In the genomic region with DNA sequence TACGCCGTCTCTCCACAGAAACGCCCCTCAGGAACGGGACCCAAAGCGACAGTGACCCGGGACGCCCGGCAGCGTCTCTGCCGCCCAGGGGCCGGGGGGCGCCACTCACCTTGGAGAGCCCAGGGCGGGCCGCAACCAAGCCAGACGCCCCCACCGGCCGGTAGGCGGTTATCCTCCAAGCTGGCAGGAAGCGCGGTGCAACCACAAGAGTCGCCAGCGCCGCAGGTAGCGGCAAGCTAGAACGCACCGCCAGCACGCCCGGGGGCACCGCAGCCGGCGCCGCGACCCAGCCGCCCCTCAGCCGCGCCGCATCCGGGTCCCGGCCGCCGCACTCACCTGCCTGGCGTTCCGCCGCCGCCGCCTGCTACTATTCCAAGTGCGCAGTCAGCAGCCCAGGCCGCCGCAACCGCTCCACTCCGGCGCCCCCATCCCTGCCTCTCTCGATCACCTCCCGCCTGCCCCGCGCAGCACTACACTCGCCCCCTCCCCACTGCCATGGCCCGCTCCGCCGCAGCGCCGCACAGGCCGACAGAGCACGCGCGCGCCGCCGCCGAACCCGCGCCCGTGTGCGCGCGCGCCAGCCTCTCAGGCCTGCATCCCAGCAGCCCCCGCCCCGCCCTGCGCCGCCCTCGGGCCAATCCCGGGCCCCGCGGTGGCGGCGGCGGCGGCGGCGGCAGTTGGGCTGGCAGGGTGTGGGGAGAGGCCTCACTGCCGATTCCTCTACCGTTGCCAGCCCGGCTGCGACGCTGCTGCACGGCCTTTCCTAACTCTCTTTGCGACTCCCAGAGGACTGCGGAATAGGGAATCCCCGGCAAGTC, we compare ENCODE assay signal across 1 cellular context.
TF ChIP-seq lines count a peak whose summit lies in the region.

A gene (minus strand): TSS at position 570 of the 818 bp plus-strand sequence. CDS start 75,585 bp downstream, outside the sequence.

TF ChIP-seq in K562, 482 proteins besides CTCF, POLR2A, EP300 and RAD21 (continued from another document and continues in another):
- TF ChIP-seq HMGN3 (IDR thresholded peaks at IDR 0.05; ENCODE audit: borderline replicate concordance, extremely low read depth, insufficient read length, low read depth, low read length) (peak; percentile 85), TRIM28 (IDR thresholded peaks at IDR 0.05) (no peak), EZH2 (IDR thresholded peaks at IDR 0.05; ENCODE audit: borderline replicate concordance, low read depth, low read length) (no peak), HNRNPLL (IDR thresholded peaks at IDR 0.05; ENCODE audit: low read depth, low read length, poor library complexity, severe bottlenecking) (peak; percentile 73), BCL6 (CRISPR knock-in tag; IDR thresholded peaks at IDR 0.05) (no peak), GABPB1 (CRISPR knock-in tag; IDR thresholded peaks at IDR 0.05) (0 out of 2 replicates have a peak, but pooled peaks have one; percentile 48), ZNF644 (tag; IDR thresholded peaks at IDR 0.05; ENCODE audit: low read depth) (no peak; the same call in 1 of the 2 replicates), ELF1 (tag; IDR thresholded peaks at IDR 0.05) (peak; percentile 76), YY1 (IDR thresholded peaks at IDR 0.05; ENCODE audit: borderline replicate concordance in 1 of 3, control insufficient read depth in 1 of 3, extremely low read depth in 1 of 3, insufficient read depth in 3 of 3, insufficient read length in 1 of 3, insufficient replicate concordance in 2 of 3, low read depth in 1 of 3, low read length in 2 of 3) (peak in 2 of 3 experiments; percentile 42 to 72), KDM5B (IDR thresholded peaks at IDR 0.05; ENCODE audit: insufficient replicate concordance, low read depth, low read length) (peak; percentile 85), ZNF197 (CRISPR knock-in tag; IDR thresholded peaks at IDR 0.05; ENCODE audit: low read depth) (peak; percentile 85), ZNF830 (CRISPR knock-in tag; IDR thresholded peaks at IDR 0.05) (no peak), MYC (IDR thresholded peaks at IDR 0.05; ENCODE audit: low read depth, low read length) (peak; percentile 58), MYC (CRISPR knock-in tag; IDR thresholded peaks at IDR 0.05; ENCODE audit: borderline replicate concordance, low read depth) (no peak), RHOXF2B (CRISPR knock-in tag; conservative IDR thresholded peaks at IDR 0.05) (no peak), ZKSCAN8 (CRISPR knock-in tag; IDR thresholded peaks at IDR 0.05) (no peak), SREBF1 (IDR thresholded peaks at IDR 0.05; ENCODE audit: borderline replicate concordance, low read depth, low read length) (no peak), FOXJ2 (tag; IDR thresholded peaks at IDR 0.05) (no peak), FOXP1 (CRISPR knock-in tag; IDR thresholded peaks at IDR 0.05) (peak; percentile 33; the same call in 1 of the 2 replicates), KAT8 (IDR thresholded peaks at IDR 0.05; ENCODE audit: low read depth) (no peak)
- TF ChIP-seq, protein P1, sequence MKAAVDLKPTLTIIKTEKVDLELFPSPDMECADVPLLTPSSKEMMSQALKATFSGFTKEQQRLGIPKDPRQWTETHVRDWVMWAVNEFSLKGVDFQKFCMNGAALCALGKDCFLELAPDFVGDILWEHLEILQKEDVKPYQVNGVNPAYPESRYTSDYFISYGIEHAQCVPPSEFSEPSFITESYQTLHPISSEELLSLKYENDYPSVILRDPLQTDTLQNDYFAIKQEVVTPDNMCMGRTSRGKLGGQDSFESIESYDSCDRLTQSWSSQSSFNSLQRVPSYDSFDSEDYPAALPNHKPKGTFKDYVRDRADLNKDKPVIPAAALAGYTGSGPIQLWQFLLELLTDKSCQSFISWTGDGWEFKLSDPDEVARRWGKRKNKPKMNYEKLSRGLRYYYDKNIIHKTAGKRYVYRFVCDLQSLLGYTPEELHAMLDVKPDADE (conservative IDR thresholded peaks at IDR 0.05; ENCODE audit: control insufficient read depth, low read depth, low read length), result peak; percentile 76; the same call in 1 of the 2 replicates
- TF ChIP-seq, protein P2, sequence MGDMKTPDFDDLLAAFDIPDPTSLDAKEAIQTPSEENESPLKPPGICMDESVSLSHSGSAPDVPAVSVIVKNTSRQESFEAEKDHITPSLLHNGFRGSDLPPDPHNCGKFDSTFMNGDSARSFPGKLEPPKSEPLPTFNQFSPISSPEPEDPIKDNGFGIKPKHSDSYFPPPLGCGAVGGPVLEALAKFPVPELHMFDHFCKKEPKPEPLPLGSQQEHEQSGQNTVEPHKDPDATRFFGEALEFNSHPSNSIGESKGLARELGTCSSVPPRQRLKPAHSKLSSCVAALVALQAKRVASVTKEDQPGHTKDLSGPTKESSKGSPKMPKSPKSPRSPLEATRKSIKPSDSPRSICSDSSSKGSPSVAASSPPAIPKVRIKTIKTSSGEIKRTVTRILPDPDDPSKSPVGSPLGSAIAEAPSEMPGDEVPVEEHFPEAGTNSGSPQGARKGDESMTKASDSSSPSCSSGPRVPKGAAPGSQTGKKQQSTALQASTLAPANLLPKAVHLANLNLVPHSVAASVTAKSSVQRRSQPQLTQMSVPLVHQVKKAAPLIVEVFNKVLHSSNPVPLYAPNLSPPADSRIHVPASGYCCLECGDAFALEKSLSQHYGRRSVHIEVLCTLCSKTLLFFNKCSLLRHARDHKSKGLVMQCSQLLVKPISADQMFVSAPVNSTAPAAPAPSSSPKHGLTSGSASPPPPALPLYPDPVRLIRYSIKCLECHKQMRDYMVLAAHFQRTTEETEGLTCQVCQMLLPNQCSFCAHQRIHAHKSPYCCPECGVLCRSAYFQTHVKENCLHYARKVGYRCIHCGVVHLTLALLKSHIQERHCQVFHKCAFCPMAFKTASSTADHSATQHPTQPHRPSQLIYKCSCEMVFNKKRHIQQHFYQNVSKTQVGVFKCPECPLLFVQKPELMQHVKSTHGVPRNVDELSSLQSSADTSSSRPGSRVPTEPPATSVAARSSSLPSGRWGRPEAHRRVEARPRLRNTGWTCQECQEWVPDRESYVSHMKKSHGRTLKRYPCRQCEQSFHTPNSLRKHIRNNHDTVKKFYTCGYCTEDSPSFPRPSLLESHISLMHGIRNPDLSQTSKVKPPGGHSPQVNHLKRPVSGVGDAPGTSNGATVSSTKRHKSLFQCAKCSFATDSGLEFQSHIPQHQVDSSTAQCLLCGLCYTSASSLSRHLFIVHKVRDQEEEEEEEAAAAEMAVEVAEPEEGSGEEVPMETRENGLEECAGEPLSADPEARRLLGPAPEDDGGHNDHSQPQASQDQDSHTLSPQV (IDR thresholded peaks at IDR 0.05), result peak; percentile 82
- TF ChIP-seq, protein P3, sequence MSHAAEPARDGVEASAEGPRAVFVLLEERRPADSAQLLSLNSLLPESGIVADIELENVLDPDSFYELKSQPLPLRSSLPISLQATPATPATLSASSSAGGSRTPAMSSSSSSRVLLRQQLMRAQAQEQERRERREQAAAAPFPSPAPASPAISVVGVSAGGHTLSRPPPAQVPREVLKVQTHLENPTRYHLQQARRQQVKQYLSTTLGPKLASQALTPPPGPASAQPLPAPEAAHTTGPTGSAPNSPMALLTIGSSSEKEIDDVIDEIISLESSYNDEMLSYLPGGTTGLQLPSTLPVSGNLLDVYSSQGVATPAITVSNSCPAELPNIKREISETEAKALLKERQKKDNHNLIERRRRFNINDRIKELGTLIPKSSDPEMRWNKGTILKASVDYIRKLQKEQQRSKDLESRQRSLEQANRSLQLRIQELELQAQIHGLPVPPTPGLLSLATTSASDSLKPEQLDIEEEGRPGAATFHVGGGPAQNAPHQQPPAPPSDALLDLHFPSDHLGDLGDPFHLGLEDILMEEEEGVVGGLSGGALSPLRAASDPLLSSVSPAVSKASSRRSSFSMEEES (CRISPR knock-in tag; IDR thresholded peaks at IDR 0.05), result no peak
- TF ChIP-seq, protein P4, sequence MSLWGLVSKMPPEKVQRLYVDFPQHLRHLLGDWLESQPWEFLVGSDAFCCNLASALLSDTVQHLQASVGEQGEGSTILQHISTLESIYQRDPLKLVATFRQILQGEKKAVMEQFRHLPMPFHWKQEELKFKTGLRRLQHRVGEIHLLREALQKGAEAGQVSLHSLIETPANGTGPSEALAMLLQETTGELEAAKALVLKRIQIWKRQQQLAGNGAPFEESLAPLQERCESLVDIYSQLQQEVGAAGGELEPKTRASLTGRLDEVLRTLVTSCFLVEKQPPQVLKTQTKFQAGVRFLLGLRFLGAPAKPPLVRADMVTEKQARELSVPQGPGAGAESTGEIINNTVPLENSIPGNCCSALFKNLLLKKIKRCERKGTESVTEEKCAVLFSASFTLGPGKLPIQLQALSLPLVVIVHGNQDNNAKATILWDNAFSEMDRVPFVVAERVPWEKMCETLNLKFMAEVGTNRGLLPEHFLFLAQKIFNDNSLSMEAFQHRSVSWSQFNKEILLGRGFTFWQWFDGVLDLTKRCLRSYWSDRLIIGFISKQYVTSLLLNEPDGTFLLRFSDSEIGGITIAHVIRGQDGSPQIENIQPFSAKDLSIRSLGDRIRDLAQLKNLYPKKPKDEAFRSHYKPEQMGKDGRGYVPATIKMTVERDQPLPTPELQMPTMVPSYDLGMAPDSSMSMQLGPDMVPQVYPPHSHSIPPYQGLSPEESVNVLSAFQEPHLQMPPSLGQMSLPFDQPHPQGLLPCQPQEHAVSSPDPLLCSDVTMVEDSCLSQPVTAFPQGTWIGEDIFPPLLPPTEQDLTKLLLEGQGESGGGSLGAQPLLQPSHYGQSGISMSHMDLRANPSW (CRISPR knock-in tag; IDR thresholded peaks at IDR 0.05), result no peak
- TF ChIP-seq, protein P5, sequence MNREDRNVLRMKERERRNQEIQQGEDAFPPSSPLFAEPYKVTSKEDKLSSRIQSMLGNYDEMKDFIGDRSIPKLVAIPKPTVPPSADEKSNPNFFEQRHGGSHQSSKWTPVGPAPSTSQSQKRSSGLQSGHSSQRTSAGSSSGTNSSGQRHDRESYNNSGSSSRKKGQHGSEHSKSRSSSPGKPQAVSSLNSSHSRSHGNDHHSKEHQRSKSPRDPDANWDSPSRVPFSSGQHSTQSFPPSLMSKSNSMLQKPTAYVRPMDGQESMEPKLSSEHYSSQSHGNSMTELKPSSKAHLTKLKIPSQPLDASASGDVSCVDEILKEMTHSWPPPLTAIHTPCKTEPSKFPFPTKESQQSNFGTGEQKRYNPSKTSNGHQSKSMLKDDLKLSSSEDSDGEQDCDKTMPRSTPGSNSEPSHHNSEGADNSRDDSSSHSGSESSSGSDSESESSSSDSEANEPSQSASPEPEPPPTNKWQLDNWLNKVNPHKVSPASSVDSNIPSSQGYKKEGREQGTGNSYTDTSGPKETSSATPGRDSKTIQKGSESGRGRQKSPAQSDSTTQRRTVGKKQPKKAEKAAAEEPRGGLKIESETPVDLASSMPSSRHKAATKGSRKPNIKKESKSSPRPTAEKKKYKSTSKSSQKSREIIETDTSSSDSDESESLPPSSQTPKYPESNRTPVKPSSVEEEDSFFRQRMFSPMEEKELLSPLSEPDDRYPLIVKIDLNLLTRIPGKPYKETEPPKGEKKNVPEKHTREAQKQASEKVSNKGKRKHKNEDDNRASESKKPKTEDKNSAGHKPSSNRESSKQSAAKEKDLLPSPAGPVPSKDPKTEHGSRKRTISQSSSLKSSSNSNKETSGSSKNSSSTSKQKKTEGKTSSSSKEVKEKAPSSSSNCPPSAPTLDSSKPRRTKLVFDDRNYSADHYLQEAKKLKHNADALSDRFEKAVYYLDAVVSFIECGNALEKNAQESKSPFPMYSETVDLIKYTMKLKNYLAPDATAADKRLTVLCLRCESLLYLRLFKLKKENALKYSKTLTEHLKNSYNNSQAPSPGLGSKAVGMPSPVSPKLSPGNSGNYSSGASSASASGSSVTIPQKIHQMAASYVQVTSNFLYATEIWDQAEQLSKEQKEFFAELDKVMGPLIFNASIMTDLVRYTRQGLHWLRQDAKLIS (CRISPR knock-in tag; IDR thresholded peaks at IDR 0.05), result peak; percentile 83; the same call in 1 of the 2 replicates
- TF ChIP-seq, protein P6, sequence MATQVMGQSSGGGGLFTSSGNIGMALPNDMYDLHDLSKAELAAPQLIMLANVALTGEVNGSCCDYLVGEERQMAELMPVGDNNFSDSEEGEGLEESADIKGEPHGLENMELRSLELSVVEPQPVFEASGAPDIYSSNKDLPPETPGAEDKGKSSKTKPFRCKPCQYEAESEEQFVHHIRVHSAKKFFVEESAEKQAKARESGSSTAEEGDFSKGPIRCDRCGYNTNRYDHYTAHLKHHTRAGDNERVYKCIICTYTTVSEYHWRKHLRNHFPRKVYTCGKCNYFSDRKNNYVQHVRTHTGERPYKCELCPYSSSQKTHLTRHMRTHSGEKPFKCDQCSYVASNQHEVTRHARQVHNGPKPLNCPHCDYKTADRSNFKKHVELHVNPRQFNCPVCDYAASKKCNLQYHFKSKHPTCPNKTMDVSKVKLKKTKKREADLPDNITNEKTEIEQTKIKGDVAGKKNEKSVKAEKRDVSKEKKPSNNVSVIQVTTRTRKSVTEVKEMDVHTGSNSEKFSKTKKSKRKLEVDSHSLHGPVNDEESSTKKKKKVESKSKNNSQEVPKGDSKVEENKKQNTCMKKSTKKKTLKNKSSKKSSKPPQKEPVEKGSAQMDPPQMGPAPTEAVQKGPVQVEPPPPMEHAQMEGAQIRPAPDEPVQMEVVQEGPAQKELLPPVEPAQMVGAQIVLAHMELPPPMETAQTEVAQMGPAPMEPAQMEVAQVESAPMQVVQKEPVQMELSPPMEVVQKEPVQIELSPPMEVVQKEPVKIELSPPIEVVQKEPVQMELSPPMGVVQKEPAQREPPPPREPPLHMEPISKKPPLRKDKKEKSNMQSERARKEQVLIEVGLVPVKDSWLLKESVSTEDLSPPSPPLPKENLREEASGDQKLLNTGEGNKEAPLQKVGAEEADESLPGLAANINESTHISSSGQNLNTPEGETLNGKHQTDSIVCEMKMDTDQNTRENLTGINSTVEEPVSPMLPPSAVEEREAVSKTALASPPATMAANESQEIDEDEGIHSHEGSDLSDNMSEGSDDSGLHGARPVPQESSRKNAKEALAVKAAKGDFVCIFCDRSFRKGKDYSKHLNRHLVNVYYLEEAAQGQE (CRISPR knock-in tag; IDR thresholded peaks at IDR 0.05; ENCODE audit: low read depth), result peak; percentile 18; the same call in 1 of the 2 replicates
- TF ChIP-seq, protein P7, sequence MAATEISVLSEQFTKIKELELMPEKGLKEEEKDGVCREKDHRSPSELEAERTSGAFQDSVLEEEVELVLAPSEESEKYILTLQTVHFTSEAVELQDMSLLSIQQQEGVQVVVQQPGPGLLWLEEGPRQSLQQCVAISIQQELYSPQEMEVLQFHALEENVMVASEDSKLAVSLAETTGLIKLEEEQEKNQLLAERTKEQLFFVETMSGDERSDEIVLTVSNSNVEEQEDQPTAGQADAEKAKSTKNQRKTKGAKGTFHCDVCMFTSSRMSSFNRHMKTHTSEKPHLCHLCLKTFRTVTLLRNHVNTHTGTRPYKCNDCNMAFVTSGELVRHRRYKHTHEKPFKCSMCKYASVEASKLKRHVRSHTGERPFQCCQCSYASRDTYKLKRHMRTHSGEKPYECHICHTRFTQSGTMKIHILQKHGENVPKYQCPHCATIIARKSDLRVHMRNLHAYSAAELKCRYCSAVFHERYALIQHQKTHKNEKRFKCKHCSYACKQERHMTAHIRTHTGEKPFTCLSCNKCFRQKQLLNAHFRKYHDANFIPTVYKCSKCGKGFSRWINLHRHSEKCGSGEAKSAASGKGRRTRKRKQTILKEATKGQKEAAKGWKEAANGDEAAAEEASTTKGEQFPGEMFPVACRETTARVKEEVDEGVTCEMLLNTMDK (IDR thresholded peaks at IDR 0.05; ENCODE audit: borderline replicate concordance, insufficient read depth, low read depth, low read length, poor library complexity, severe bottlenecking), result peak; percentile 96
- TF ChIP-seq, protein P8, sequence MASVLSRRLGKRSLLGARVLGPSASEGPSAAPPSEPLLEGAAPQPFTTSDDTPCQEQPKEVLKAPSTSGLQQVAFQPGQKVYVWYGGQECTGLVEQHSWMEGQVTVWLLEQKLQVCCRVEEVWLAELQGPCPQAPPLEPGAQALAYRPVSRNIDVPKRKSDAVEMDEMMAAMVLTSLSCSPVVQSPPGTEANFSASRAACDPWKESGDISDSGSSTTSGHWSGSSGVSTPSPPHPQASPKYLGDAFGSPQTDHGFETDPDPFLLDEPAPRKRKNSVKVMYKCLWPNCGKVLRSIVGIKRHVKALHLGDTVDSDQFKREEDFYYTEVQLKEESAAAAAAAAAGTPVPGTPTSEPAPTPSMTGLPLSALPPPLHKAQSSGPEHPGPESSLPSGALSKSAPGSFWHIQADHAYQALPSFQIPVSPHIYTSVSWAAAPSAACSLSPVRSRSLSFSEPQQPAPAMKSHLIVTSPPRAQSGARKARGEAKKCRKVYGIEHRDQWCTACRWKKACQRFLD (CRISPR knock-in tag; IDR thresholded peaks at IDR 0.05), result peak; percentile 76; the same call in 1 of the 2 replicates
